Comparison of ENCODE assay signal across 8 cellular contexts in the genomic region with DNA sequence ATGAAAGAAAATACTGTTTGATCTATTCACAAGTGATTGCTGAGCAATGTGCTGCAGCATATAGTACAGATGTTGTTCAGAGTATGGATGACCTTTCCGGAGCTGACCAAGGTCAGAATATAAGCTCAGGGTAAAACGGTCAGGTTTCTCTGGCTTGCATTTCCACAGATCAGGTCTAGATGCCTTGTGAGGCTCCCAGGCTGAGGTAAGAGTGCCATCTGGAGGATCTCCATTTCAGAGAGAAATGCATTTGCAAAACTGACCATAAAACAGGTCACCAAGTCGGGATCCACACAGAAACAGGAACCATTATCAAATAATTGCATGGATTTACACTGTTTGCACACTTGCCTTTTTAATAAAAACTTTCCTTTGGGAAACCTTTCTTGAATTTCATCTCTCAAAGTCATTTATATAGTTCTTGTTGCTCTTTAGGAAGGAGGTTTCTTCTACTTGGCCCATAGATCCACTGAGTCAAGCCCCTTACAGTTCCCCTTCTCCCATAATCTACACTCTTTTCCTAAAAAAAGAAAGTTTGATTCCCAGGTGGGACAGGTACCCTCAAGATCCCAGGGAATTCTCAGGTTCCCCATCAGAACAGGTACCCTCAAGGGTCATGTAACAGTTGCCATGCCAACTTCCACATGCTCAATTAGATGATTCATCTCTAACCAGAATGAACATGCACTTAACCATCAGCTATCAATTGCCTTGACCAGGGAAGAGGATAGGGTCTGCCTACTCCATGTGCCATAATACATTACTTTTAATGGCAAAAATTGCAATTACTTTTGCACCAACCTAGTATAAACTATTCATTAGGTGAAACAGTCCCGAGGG. TPM values are rescaled to one million over a fixed set of nuclear protein-coding genes. Genes with fewer than 3 reads are reported as not detected.
DNase-seq lines count a peak whose midpoint lies in the region; ATAC-seq lines count a peak whose summit lies in the region.

No MANE protein-coding gene starts in this region.

- peaks cover 7% of the 10 kb centered on the region for H3K4me1 Mint-ChIP-seq in T-helper 17 cell

- H3K4me3 Mint-ChIP-seq in T-helper 17 cell: no peak overlapping the region

- no peak overlapping the region for H3K27ac Mint-ChIP-seq in T-helper 17 cell

- no peak for DNase-seq in Right ventricle myocardium superior
- DNase-seq in cardiac septum (ENCODE audit: low spot score): no peak
- peak; percentile 72 to 92 for DNase-seq in NCI-H526 (lab: John Stamatoyannopoulos, UW)
- DNase-seq in caudate nucleus (lab: John Stamatoyannopoulos, UW): peak in 38 of 61 donors; percentile 6 to 78 (median 34)
- peak; percentile 85 for DNase-seq in left kidney (ENCODE audit: low read depth, low spot score)
- no peak for DNase-seq in T-helper 17 cell

- intact Hi-C loops in Right ventricle myocardium superior (cut with DNase I) (loop anchor here (1.0 to 10.0 kb wide), 2 partner anchors 176 to 426 kb away; no protein-coding TSS in a partner anchor), cardiac septum (cut with DNase I) (loop anchor here (1.0 to 10.0 kb wide), 2 partner anchors 196 to 426 kb away; no protein-coding TSS in a partner anchor)

- H3K9me3 ChIP-seq in T-helper 17 cell (ENCODE audit: control insufficient read depth, low read length, poor library complexity, severe bottlenecking): no peaks in the 10 kb centered on the region

- H3K27me3 Mint-ChIP-seq in T-helper 17 cell: no peaks in the 10 kb centered on the region

- H3K27ac ChIP-seq in caudate nucleus (ENCODE audit: low read depth, low read length): no peak overlapping the region

- ATAC-seq in Right ventricle myocardium superior (ENCODE audit: poor library complexity): peak; percentile 53
- no peak for ATAC-seq in T-helper 17 cell
- ATAC-seq in HG02852 (IDR thresholded peaks at IDR 0.05; ENCODE audit: unreplicated experiment): no peak
- no peak for ATAC-seq in GM18861 (IDR thresholded peaks at IDR 0.05; ENCODE audit: unreplicated experiment)

- peaks cover 6% of the 10 kb centered on the region for H3K36me3 Mint-ChIP-seq in T-helper 17 cell (ENCODE audit: low read depth)

RNA-seq across cellular contexts. Expression of gene TMPRSS5, which starts 25.0 kb away (rescaled TPM):
- 1.3 TPM for total RNA-seq in Right ventricle myocardium superior
- total RNA-seq in cardiac septum: 0.81 TPM
- total RNA-seq in T-helper 17 cell: 1 to 10 TPM; 1.5 to 1.9 TPM

RNA-seq across cellular contexts. Expression of gene ZW10, which starts 42.4 kb away (rescaled TPM):
- 8.4 TPM for total RNA-seq in Right ventricle myocardium superior
- total RNA-seq in cardiac septum: 8.0 TPM
- 1 to 10 TPM; 4.4 to 5.7 TPM for total RNA-seq in T-helper 17 cell

RNA-seq across cellular contexts. Expression of gene CLDN25, which starts 48.5 kb away (rescaled TPM):
- total RNA-seq in Right ventricle myocardium superior (not detected), cardiac septum (not detected), T-helper 17 cell (not detected)

Comparison
In these comparisons a context has a peak if more than half of its experiments do, and no peak if none do; other contexts are left out.
1. DNase-seq: peak in NCI-H526 (2 of 2), caudate nucleus (38 of 61) and left kidney (single experiment); none in Right ventricle myocardium superior (single experiment), cardiac septum (single experiment) and T-helper 17 cell (0 of 3).